In genomic region chr15:74955796-74956647, GRCh38 we compare ENCODE assay signal across 8 cellular contexts. TPM values are rescaled to one million over a fixed set of nuclear protein-coding genes. Genes with fewer than 3 reads are reported as not detected.
DNase-seq lines count a peak whose midpoint lies in the region; ATAC-seq, FAIRE-seq and TF ChIP-seq lines count a peak whose summit lies in the region.

No MANE protein-coding gene starts in this region.

- H3K4me2 ChIP-seq in IMR-90 (ENCODE audit: low read depth, low read length) = peak overlapping the region; percentile 17
- H3K4me2 ChIP-seq in HepG2 (ENCODE audit: low read depth, low read length) = peak overlapping the region; percentile 97

- no peak overlapping the region for H4K8ac ChIP-seq in IMR-90 (ENCODE audit: low read depth in 2 of 2, low read length in 2 of 2)

- TF ChIP-seq EP300 in HepG2 (IDR thresholded peaks at IDR 0.05; ENCODE audit: low read depth in 2 of 2, low read length in 2 of 2) (no peak), HepG2 (CRISPR knock-in tag; IDR thresholded peaks at IDR 0.05; ENCODE audit: borderline replicate concordance) (no peak)

- H3K14ac ChIP-seq in IMR-90 (replicated peaks; ENCODE audit: low read depth, low read length) = no peak overlapping the region

- H2BK20ac ChIP-seq in IMR-90 (ENCODE audit: low read depth, low read length) = no peak overlapping the region

- TF ChIP-seq POLR2A in IMR-90 (IDR thresholded peaks at IDR 0.05; ENCODE audit: low read depth, low read length) (no peak), HepG2 (IDR thresholded peaks at IDR 0.05; ENCODE audit: insufficient read depth in 1 of 2, low read depth in 2 of 2, low read length in 2 of 2) (no peak)

- H2AK9ac ChIP-seq in IMR-90 (replicated peaks; ENCODE audit: low read depth, low read length, poor library complexity) = peak overlapping the region; percentile 78

- no peak overlapping the region for H3K23ac ChIP-seq in IMR-90 (ENCODE audit: low read depth, low read length)

- intact Hi-C loops in IMR-90 (cut with micrococcal nuclease) (loop anchor here (2.0 to 10.0 kb wide), 2 partner anchors 249 to 581 kb away; no protein-coding TSS in a partner anchor), HepG2 (cut with micrococcal nuclease; ENCODE audit: unreplicated experiment) (no loop called here)

- TF ChIP-seq RAD21 in IMR-90 (IDR thresholded peaks at IDR 0.05; ENCODE audit: low read length) (no peak), HepG2 (CRISPR knock-in tag; IDR thresholded peaks at IDR 0.05) (no peak)

- H3K27ac ChIP-seq in IMR-90 (ENCODE audit: insufficient read depth, low read length) (no peak overlapping the region; the same call in 1 of the 2 replicates), cingulate gyrus (ENCODE audit: low read depth, low read length) (peak overlapping the region; percentile 29), HepG2 (ENCODE audit: extremely low read length, insufficient read depth, low read length) (no peak overlapping the region)

- peaks cover 8% of the 10 kb centered on the region; the same call in 1 of the 2 replicates for H3K4me1 ChIP-seq in IMR-90 (ENCODE audit: control insufficient read depth, insufficient read depth, low read length)
- H3K4me1 ChIP-seq in HepG2 (ENCODE audit: insufficient read depth, low read length) = peaks cover 18% of the 10 kb centered on the region

- no peak overlapping the region for H4K5ac ChIP-seq in IMR-90 (ENCODE audit: low read depth, low read length)

- no peak overlapping the region for H4K91ac ChIP-seq in IMR-90 (ENCODE audit: insufficient read depth, low read depth, low read length)

- H2BK120ac ChIP-seq in IMR-90 (ENCODE audit: low read depth, low read length) = no peak overlapping the region

- H3K9ac ChIP-seq in IMR-90 (ENCODE audit: low read depth, low read length) = no peak overlapping the region
- no peak overlapping the region for H3K9ac ChIP-seq in HepG2 (ENCODE audit: insufficient read depth, low read depth, low read length)

- no peak overlapping the region for H3K18ac ChIP-seq in IMR-90 (ENCODE audit: low read depth, low read length)

- no peaks in the 10 kb centered on the region; the same call in 1 of the 2 replicates for H4K20me1 ChIP-seq in IMR-90 (ENCODE audit: insufficient read depth, low read length)
- H4K20me1 ChIP-seq in HepG2 (ENCODE audit: insufficient read depth, low read length) = no peaks in the 10 kb centered on the region

- no peak overlapping the region for H3K56ac ChIP-seq in IMR-90 (ENCODE audit: extremely low read depth, insufficient read depth, low read length)

- no peaks in the 10 kb centered on the region for H3K9me1 ChIP-seq in IMR-90 (ENCODE audit: insufficient read depth, low read length)

- no peak overlapping the region for H3K4ac ChIP-seq in IMR-90 (ENCODE audit: low read depth, low read length)

- H3K9me3 ChIP-seq in IMR-90 (ENCODE audit: control insufficient read depth, insufficient read depth, low read length) (no peaks in the 10 kb centered on the region), HepG2 (ENCODE audit: low read length) (no peaks in the 10 kb centered on the region)

- TF ChIP-seq CTCF in IMR-90 (conservative IDR thresholded peaks at IDR 0.05; ENCODE audit: low read depth, low read length) (peak; percentile 30; the same call in 1 of the 2 replicates), HepG2 (CRISPR knock-in tag; IDR thresholded peaks at IDR 0.05) (no peak)

- BruUV-seq in IMR-90 (replicated peaks; lab: Mats Ljungman, UMichigan) = no TSS peak
- no TSS peak for BruUV-seq in HepG2 (replicated peaks; lab: Mats Ljungman, UMichigan)

- dilution Hi-C loops in IMR-90 (cut with HindIII; ENCODE audit: low sequenced_read_pairs, unreplicated experiment) = no loop called here

- H3K4me3 ChIP-seq in IMR-90 (ENCODE audit: insufficient read depth, low read depth, low read length) (peak overlapping the region; percentile 30), HepG2 (replicated peaks in 1 of 3; ENCODE audit: insufficient read depth in 1 of 3, low read depth in 2 of 3, low read length in 3 of 3) (peak overlapping the region in 2 of 3 experiments; percentile 11 to 78; a peak in 2 of 6 replicates)

- H3K36me3 ChIP-seq in IMR-90 (ENCODE audit: control insufficient read depth, insufficient read depth, low read length) (no peaks in the 10 kb centered on the region), HepG2 (replicated peaks in 1 of 2; ENCODE audit: control insufficient read depth in 1 of 2, insufficient read depth in 2 of 2, low read length in 2 of 2) (no peaks in the 10 kb centered on the region)

- H2AFZ ChIP-seq in IMR-90 (replicated peaks; ENCODE audit: low read length, poor library complexity) (peak overlapping the region; percentile 92), HepG2 (ENCODE audit: low read length) (no peak overlapping the region)

- no peak overlapping the region for H2BK5ac ChIP-seq in IMR-90 (ENCODE audit: low read depth, low read length, poor library complexity, severe bottlenecking)

- H3K79me2 ChIP-seq in HepG2 (ENCODE audit: insufficient read depth, low read length) = no peaks in the 10 kb centered on the region

- POLR2A ChIA-PET in IMR-90 (lab: Charles Lee; ENCODE audit: unreplicated experiment) = no interaction called here
- POLR2A ChIA-PET in HepG2 (lab: Yijun Ruan, JAX) = no interaction called here

- FAIRE-seq in HepG2 (lab: Jason Lieb, UNC) = no peak

- no peak overlapping the region for H2BK15ac ChIP-seq in IMR-90 (ENCODE audit: low read depth, low read length)

- peak overlapping the region; percentile 36; the same call in 1 of the 2 replicates for H2AK5ac ChIP-seq in IMR-90 (ENCODE audit: low read depth, low read length)

- 19% methylated on average over 41 of the region's 88 CpGs; no CpG with 5 or more reads in 1 of the 2 experiments for WGBS in IMR-90 (ENCODE audit: extremely low coverage in 2 of 2, insufficient read length in 1 of 2), 2 experiments
- 92% methylated on average over 33 of the region's 88 CpGs for WGBS in HepG2 (ENCODE audit: low lambda C conversion rate)

- DNase-seq in C1 segment of cervical spinal cord (lab: John Stamatoyannopoulos, UW) (peak in 12 of 14 donors; percentile 13 to 69 (median 42)), IMR-90 (peak; percentile 26), HepG2 (ENCODE audit: low spot score) (no peak), A172 (ENCODE audit: low spot score) (no peak)
- DNase-seq in activated CD4-positive, alpha-beta T cell treated with anti-CD3 and anti-CD28 coated beads for 1 hour = peak; percentile 56
- DNase-seq in stimulated activated CD4-positive, alpha-beta T cell treated with anti-CD3 and anti-CD28 coated beads, Interleukin-4, amount 100 ng/mL, for 4 hours = peak; percentile 69 to 71

- H3K79me1 ChIP-seq in IMR-90 (ENCODE audit: low read depth in 1 of 2, low read length in 2 of 2) = no peaks in the 10 kb centered on the region

- CTCF ChIA-PET in IMR-90 (lab: Yijun Ruan, JAX) = interaction anchor here (1.5 kb wide), 1 partner anchor 39 kb away, joined by 3 read pairs; the partner anchor contains the start of gene SCAMP5
- CTCF ChIA-PET in HepG2 (lab: Yijun Ruan, JAX; ENCODE audit: low intra/inter-chr PET ratio, low total read pairs) = no interaction called here

- H3K27me3 ChIP-seq in IMR-90 (ENCODE audit: control insufficient read depth, insufficient read depth, low read length) (peaks cover 41% of the 10 kb centered on the region), HepG2 (ENCODE audit: control insufficient read depth in 1 of 2, insufficient read depth in 2 of 2, low read length in 2 of 2) (peaks cover 2 to 53% of the 10 kb centered on the region in 2 experiments; a peak in 4 of 5 replicates)

- in situ Hi-C loops in IMR-90 (cut with MboI; ENCODE audit: low sequenced_read_pairs) = no loop called here
- in situ Hi-C loops in HepG2 (cut with HindIII; ENCODE audit: extremely low pct_ligation_motif_present, low pct_unique_long_range_greater_than_20kb) = loop anchor here (10.0 kb wide), 2 partner anchors 181 to 321 kb away; no protein-coding TSS in a partner anchor

- ATAC-seq in GM19467 (IDR thresholded peaks at IDR 0.05; ENCODE audit: unreplicated experiment) = peak; percentile 44
- ATAC-seq in IMR-90 (ENCODE audit: low read depth) = peak; percentile 5; the same call in 1 of the 2 replicates
- ATAC-seq in HepG2 = no peak

RNA-seq across cellular contexts. Expression of gene RPP25, which starts 0.6 kb away (rescaled TPM):
- under 0.01 and 0.18 TPM in 2 replicates for total RNA-seq in IMR-90 (2012; rRNA removed)
- polyA plus RNA-seq in IMR-90 (2012; rRNA removed) = 0.36 and 0.38 TPM in 2 replicates
- 0.47 and 0.49 TPM in 2 replicates for polyA plus RNA-seq in IMR-90 (2012; cell fraction: cytosol; rRNA removed)
- polyA plus RNA-seq in IMR-90 (2012; cell fraction: nucleus; rRNA removed; ENCODE audit: low replicate concordance) = 0.19 and 0.23 TPM in 2 replicates
- total RNA-seq in HepG2 (2016; rRNA removed; fragmentation: Illumina TruSeq; extraction: Trizol) = 0.08 and 0.11 TPM in 2 replicates
- not detected in 2 replicates for total RNA-seq in HepG2 (2016; cell fraction: cytosol; rRNA removed; fragmentation: Illumina TruSeq; extraction: Trizol; ENCODE audit: low read depth)
- total RNA-seq in HepG2 (2016; cell fraction: insoluble cytoplasmic fraction; rRNA removed; fragmentation: Illumina TruSeq; extraction: Trizol) = 0.09 and 0.16 TPM in 2 replicates
- 0.12 and 0.14 TPM in 2 replicates for total RNA-seq in HepG2 (2016; cell fraction: membrane; rRNA removed; fragmentation: Illumina TruSeq; extraction: Trizol)
- total RNA-seq in HepG2 (2016; cell fraction: nucleus; rRNA removed; fragmentation: Illumina TruSeq; extraction: Trizol) = not detected in 2 replicates
- polyA plus RNA-seq in HepG2 (2011; rRNA removed) = 0.04 and 0.05 TPM in 2 replicates
- 0.09 and 0.12 TPM in 2 replicates for polyA plus RNA-seq in HepG2 (2011; cell fraction: cytosol; rRNA removed)
- polyA plus RNA-seq in HepG2 (2011; cell fraction: nucleus; rRNA removed) = 0.07 and 0.11 TPM in 2 replicates
- polyA plus RNA-seq in HepG2 (2012) = 0.07 TPM in 1 of 2 replicates, not detected in the other
- 0.08 TPM in 1 of 2 replicates, not detected in the other for polyA plus RNA-seq in HepG2 (2016; cell fraction: cytosol; fragmentation: Illumina TruSeq; extraction: Trizol; ENCODE audit: low read depth)
- 0.08 TPM in 1 of 2 replicates, not detected in the other for polyA plus RNA-seq in HepG2 (2016; cell fraction: insoluble cytoplasmic fraction; fragmentation: Illumina TruSeq; extraction: Trizol; ENCODE audit: low read depth)
- polyA plus RNA-seq in HepG2 (2016; cell fraction: membrane; fragmentation: Illumina TruSeq; extraction: Trizol; ENCODE audit: low read depth) = 0.08 TPM in 1 of 2 replicates, not detected in the other
- polyA plus RNA-seq in HepG2 (2016; cell fraction: nucleus; fragmentation: Illumina TruSeq; extraction: Trizol; ENCODE audit: insufficient read depth, low read depth) = 0.15 TPM in 2 replicates
- 0.22 and 25.9 TPM in 2 replicates for polyA minus RNA-seq in HepG2 (2011; rRNA and poly(A)+ RNA removed; ENCODE audit: low replicate concordance)
- 0.30 and 0.62 TPM in 2 replicates for polyA minus RNA-seq in HepG2 (2011; cell fraction: cytosol; rRNA and poly(A)+ RNA removed)
- 0.25 and 0.26 TPM in 2 replicates for polyA minus RNA-seq in HepG2 (2011; cell fraction: nucleus; rRNA and poly(A)+ RNA removed)
- total RNA-seq in A172 (2014; rRNA removed; shearing (Covaris generic)) = 1.1 and 1.5 TPM in 2 replicates

RNA-seq across cellular contexts. Expression of gene COX5A, which starts 18.1 kb away (rescaled TPM):
- 24.7 and 39.8 TPM in 2 replicates for total RNA-seq in IMR-90 (2012; rRNA removed)
- 135 and 141 TPM in 2 replicates for polyA plus RNA-seq in IMR-90 (2012; rRNA removed)
- 167 and 235 TPM in 2 replicates for polyA plus RNA-seq in IMR-90 (2012; cell fraction: cytosol; rRNA removed)
- polyA plus RNA-seq in IMR-90 (2012; cell fraction: nucleus; rRNA removed; ENCODE audit: low replicate concordance) = 76.5 and 78.8 TPM in 2 replicates
- 217 and 218 TPM in 2 replicates for total RNA-seq in HepG2 (2016; rRNA removed; fragmentation: Illumina TruSeq; extraction: Trizol)
- total RNA-seq in HepG2 (2016; cell fraction: cytosol; rRNA removed; fragmentation: Illumina TruSeq; extraction: Trizol; ENCODE audit: low read depth) = 117 and 120 TPM in 2 replicates
- total RNA-seq in HepG2 (2016; cell fraction: insoluble cytoplasmic fraction; rRNA removed; fragmentation: Illumina TruSeq; extraction: Trizol) = 207 and 224 TPM in 2 replicates
- total RNA-seq in HepG2 (2016; cell fraction: membrane; rRNA removed; fragmentation: Illumina TruSeq; extraction: Trizol) = 128 and 130 TPM in 2 replicates
- 98.7 and 101 TPM in 2 replicates for total RNA-seq in HepG2 (2016; cell fraction: nucleus; rRNA removed; fragmentation: Illumina TruSeq; extraction: Trizol)
- polyA plus RNA-seq in HepG2 (2011; rRNA removed) = 132 and 158 TPM in 2 replicates
- 156 and 163 TPM in 2 replicates for polyA plus RNA-seq in HepG2 (2011; cell fraction: cytosol; rRNA removed)
- 70.3 and 75.2 TPM in 2 replicates for polyA plus RNA-seq in HepG2 (2011; cell fraction: nucleus; rRNA removed)
- 264 and 279 TPM in 2 replicates for polyA plus RNA-seq in HepG2 (2012)
- polyA plus RNA-seq in HepG2 (2016; cell fraction: cytosol; fragmentation: Illumina TruSeq; extraction: Trizol; ENCODE audit: low read depth) = 273 and 293 TPM in 2 replicates
- polyA plus RNA-seq in HepG2 (2016; cell fraction: insoluble cytoplasmic fraction; fragmentation: Illumina TruSeq; extraction: Trizol; ENCODE audit: low read depth) = 379 and 384 TPM in 2 replicates
- polyA plus RNA-seq in HepG2 (2016; cell fraction: membrane; fragmentation: Illumina TruSeq; extraction: Trizol; ENCODE audit: low read depth) = 251 and 264 TPM in 2 replicates
- 250 and 258 TPM in 2 replicates for polyA plus RNA-seq in HepG2 (2016; cell fraction: nucleus; fragmentation: Illumina TruSeq; extraction: Trizol; ENCODE audit: insufficient read depth, low read depth)
- 21.4 and 51.3 TPM in 2 replicates for polyA minus RNA-seq in HepG2 (2011; rRNA and poly(A)+ RNA removed; ENCODE audit: low replicate concordance)
- 76.2 and 81.5 TPM in 2 replicates for polyA minus RNA-seq in HepG2 (2011; cell fraction: cytosol; rRNA and poly(A)+ RNA removed)
- 23.3 and 29.7 TPM in 2 replicates for polyA minus RNA-seq in HepG2 (2011; cell fraction: nucleus; rRNA and poly(A)+ RNA removed)
- 124 and 129 TPM in 2 replicates for total RNA-seq in A172 (2014; rRNA removed; shearing (Covaris generic))

RNA-seq across cellular contexts. Expression of gene SCAMP5, which starts 39.3 kb away (rescaled TPM):
- total RNA-seq in IMR-90 (2012; rRNA removed) (0.36 and 0.56 TPM in 2 replicates), HepG2 (2016; rRNA removed; fragmentation: Illumina TruSeq; extraction: Trizol) (31.1 and 34.3 TPM in 2 replicates)
- polyA plus RNA-seq in IMR-90 (2012; rRNA removed) (1.6 and 1.7 TPM in 2 replicates), HepG2 (2011; rRNA removed) (49.0 and 58.1 TPM in 2 replicates)
- polyA plus RNA-seq in IMR-90 (2012; cell fraction: cytosol; rRNA removed) = 0.64 and 1.7 TPM in 2 replicates
- polyA plus RNA-seq in IMR-90 (2012; cell fraction: nucleus; rRNA removed; ENCODE audit: low replicate concordance) = 5.1 and 5.5 TPM in 2 replicates
- total RNA-seq in HepG2 (2016; cell fraction: cytosol; rRNA removed; fragmentation: Illumina TruSeq; extraction: Trizol; ENCODE audit: low read depth) = 18.1 and 20.2 TPM in 2 replicates
- total RNA-seq in HepG2 (2016; cell fraction: insoluble cytoplasmic fraction; rRNA removed; fragmentation: Illumina TruSeq; extraction: Trizol) = 28.9 and 30.0 TPM in 2 replicates
- 51.8 and 60.3 TPM in 2 replicates for total RNA-seq in HepG2 (2016; cell fraction: membrane; rRNA removed; fragmentation: Illumina TruSeq; extraction: Trizol)
- 18.6 and 23.6 TPM in 2 replicates for total RNA-seq in HepG2 (2016; cell fraction: nucleus; rRNA removed; fragmentation: Illumina TruSeq; extraction: Trizol)
- polyA plus RNA-seq in HepG2 (2011; cell fraction: cytosol; rRNA removed) = 46.5 and 47.4 TPM in 2 replicates
- polyA plus RNA-seq in HepG2 (2011; cell fraction: nucleus; rRNA removed) = 39.9 and 45.6 TPM in 2 replicates
- polyA plus RNA-seq in HepG2 (2012) = 23.3 and 23.6 TPM in 2 replicates
- polyA plus RNA-seq in HepG2 (2016; cell fraction: cytosol; fragmentation: Illumina TruSeq; extraction: Trizol; ENCODE audit: low read depth) = 30.8 and 37.6 TPM in 2 replicates
- polyA plus RNA-seq in HepG2 (2016; cell fraction: insoluble cytoplasmic fraction; fragmentation: Illumina TruSeq; extraction: Trizol; ENCODE audit: low read depth) = 43.3 and 47.6 TPM in 2 replicates
- polyA plus RNA-seq in HepG2 (2016; cell fraction: membrane; fragmentation: Illumina TruSeq; extraction: Trizol; ENCODE audit: low read depth) = 77.2 and 78.4 TPM in 2 replicates
- 46.8 and 52.7 TPM in 2 replicates for polyA plus RNA-seq in HepG2 (2016; cell fraction: nucleus; fragmentation: Illumina TruSeq; extraction: Trizol; ENCODE audit: insufficient read depth, low read depth)
- 10.5 and 79.6 TPM in 2 replicates for polyA minus RNA-seq in HepG2 (2011; rRNA and poly(A)+ RNA removed; ENCODE audit: low replicate concordance)
- polyA minus RNA-seq in HepG2 (2011; cell fraction: cytosol; rRNA and poly(A)+ RNA removed) = 15.0 and 19.5 TPM in 2 replicates
- polyA minus RNA-seq in HepG2 (2011; cell fraction: nucleus; rRNA and poly(A)+ RNA removed) = 7.2 and 10.4 TPM in 2 replicates
- total RNA-seq in A172 (2014; rRNA removed; shearing (Covaris generic)) = 4.7 and 5.9 TPM in 2 replicates

RNA-seq across cellular contexts. Expression of gene FAM219B, which starts 49.4 kb away (rescaled TPM):
- 20.3 and 24.9 TPM in 2 replicates for total RNA-seq in IMR-90 (2012; rRNA removed)
- 40.8 and 48.7 TPM in 2 replicates for polyA plus RNA-seq in IMR-90 (2012; rRNA removed)
- 20.9 and 24.3 TPM in 2 replicates for polyA plus RNA-seq in IMR-90 (2012; cell fraction: cytosol; rRNA removed)
- 154 and 222 TPM in 2 replicates for polyA plus RNA-seq in IMR-90 (2012; cell fraction: nucleus; rRNA removed; ENCODE audit: low replicate concordance)
- 18.0 and 36.6 TPM in 2 replicates for total RNA-seq in HepG2 (2016; rRNA removed; fragmentation: Illumina TruSeq; extraction: Trizol)
- 14.9 and 16.5 TPM in 2 replicates for total RNA-seq in HepG2 (2016; cell fraction: cytosol; rRNA removed; fragmentation: Illumina TruSeq; extraction: Trizol; ENCODE audit: low read depth)
- 26.3 and 28.5 TPM in 2 replicates for total RNA-seq in HepG2 (2016; cell fraction: insoluble cytoplasmic fraction; rRNA removed; fragmentation: Illumina TruSeq; extraction: Trizol)
- 34.0 and 34.5 TPM in 2 replicates for total RNA-seq in HepG2 (2016; cell fraction: membrane; rRNA removed; fragmentation: Illumina TruSeq; extraction: Trizol)
- total RNA-seq in HepG2 (2016; cell fraction: nucleus; rRNA removed; fragmentation: Illumina TruSeq; extraction: Trizol) = 36.5 and 50.4 TPM in 2 replicates
- 50.2 and 52.3 TPM in 2 replicates for polyA plus RNA-seq in HepG2 (2011; rRNA removed)
- polyA plus RNA-seq in HepG2 (2011; cell fraction: cytosol; rRNA removed) = 28.4 and 30.8 TPM in 2 replicates
- 176 and 185 TPM in 2 replicates for polyA plus RNA-seq in HepG2 (2011; cell fraction: nucleus; rRNA removed)
- 21.6 and 28.8 TPM in 2 replicates for polyA plus RNA-seq in HepG2 (2012)
- 9.6 and 12.3 TPM in 2 replicates for polyA plus RNA-seq in HepG2 (2016; cell fraction: cytosol; fragmentation: Illumina TruSeq; extraction: Trizol; ENCODE audit: low read depth)
- polyA plus RNA-seq in HepG2 (2016; cell fraction: insoluble cytoplasmic fraction; fragmentation: Illumina TruSeq; extraction: Trizol; ENCODE audit: low read depth) = 16.8 and 18.6 TPM in 2 replicates
- 21.3 and 21.8 TPM in 2 replicates for polyA plus RNA-seq in HepG2 (2016; cell fraction: membrane; fragmentation: Illumina TruSeq; extraction: Trizol; ENCODE audit: low read depth)
- 53.3 TPM in 2 replicates for polyA plus RNA-seq in HepG2 (2016; cell fraction: nucleus; fragmentation: Illumina TruSeq; extraction: Trizol; ENCODE audit: insufficient read depth, low read depth)
- 48.2 and 65.5 TPM in 2 replicates for polyA minus RNA-seq in HepG2 (2011; rRNA and poly(A)+ RNA removed; ENCODE audit: low replicate concordance)
- 9.3 and 14.4 TPM in 2 replicates for polyA minus RNA-seq in HepG2 (2011; cell fraction: cytosol; rRNA and poly(A)+ RNA removed)
- polyA minus RNA-seq in HepG2 (2011; cell fraction: nucleus; rRNA and poly(A)+ RNA removed) = 30.9 and 39.9 TPM in 2 replicates
- 26.6 and 28.6 TPM in 2 replicates for total RNA-seq in A172 (2014; rRNA removed; shearing (Covaris generic))

Comparison
In these comparisons a context has a peak if more than half of its experiments do, and no peak if none do; other contexts are left out.
1. DNase-seq: peak in C1 segment of cervical spinal cord (12 of 14), IMR-90 (single experiment), activated CD4-positive, alpha-beta T cell treated with anti-CD3 and anti-CD28 coated beads for 1 hour (single experiment) and stimulated activated CD4-positive, alpha-beta T cell treated with anti-CD3 and anti-CD28 coated beads, Interleukin-4, amount 100 ng/mL, for 4 hours (2 of 2); none in HepG2 (single experiment) and A172 (single experiment).